11 cellular contexts compared by ENCODE assay signal in the genomic region with DNA sequence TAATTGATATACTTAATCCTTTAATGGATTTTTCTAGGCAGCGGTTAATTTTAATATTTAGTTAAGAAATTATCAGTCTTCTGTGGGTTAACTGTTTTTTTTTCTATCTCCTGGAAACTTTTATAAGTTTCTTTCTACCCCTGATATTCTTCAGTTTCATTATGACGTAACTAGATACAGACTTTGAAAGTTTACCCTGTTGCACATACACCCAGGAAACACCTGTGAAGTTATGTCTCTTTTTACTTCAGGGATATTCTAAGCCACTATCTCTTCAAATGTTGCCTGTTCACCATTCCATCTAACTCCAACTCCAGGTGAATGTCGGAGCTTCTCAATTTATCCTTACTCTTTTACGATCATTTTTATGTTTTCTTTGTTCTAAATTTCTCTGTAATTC.
DNase-seq lines count a peak whose midpoint lies in the region; ATAC-seq and TF ChIP-seq lines count a peak whose summit lies in the region.
"Had no signal": no experiment of that assay in that cellular context is flagged by ENCODE, and none has a peak within 500 bp of the region (broad histone marks: within the 10 kb centered on the region; RNA-seq: fewer than 3 reads in every experiment).

No MANE protein-coding gene starts in this region.

- TF ChIP-seq CTCF in GM13977 (IDR thresholded peaks at IDR 0.05; ENCODE audit: extremely low read depth, insufficient read depth, missing control alignments) (no peak), GM20000 (IDR thresholded peaks at IDR 0.05; ENCODE audit: extremely low read depth, missing control alignments) (no peak), CD14-positive monocyte (IDR thresholded peaks at IDR 0.05) (no peak), left lung (IDR thresholded peaks at IDR 0.05) (no peak)

- H3K4me3 Mint-ChIP-seq in CD14-positive monocyte = no peak overlapping the region
- H3K4me3 Mint-ChIP-seq: activated T-cell treated with anti-CD3 and anti-CD28 coated beads, Interleukin-2, amount 50 U/mL, for 4 hours; brain had no signal

- H3K27me3 ChIP-seq in left lung = no peaks in the 10 kb centered on the region

- no peaks in the 10 kb centered on the region for H3K4me1 ChIP-seq in left lung

- DNase-seq in GM13977 (ENCODE audit: low spot score) (peak; percentile 27), GM20000 (ENCODE audit: low spot score) (peak; percentile 21), activated gamma-delta T cell (lab: John Stamatoyannopoulos, UW) (no peak), CD14-positive monocyte (ENCODE audit: low spot score) (no peak), left lung (no peak), A172 (ENCODE audit: low spot score) (no peak)
- DNase-seq: activated T-cell treated with anti-CD3 and anti-CD28 coated beads, Interleukin-2, amount 50 U/mL, for 4 hours; midbrain had no signal

- H3K9me3 ChIP-seq in left lung = no peaks in the 10 kb centered on the region

- no peaks in the 10 kb centered on the region for H3K27me3 Mint-ChIP-seq in CD14-positive monocyte (ENCODE audit: low read depth in 3 of 3)

- H3K4me1 Mint-ChIP-seq in CD14-positive monocyte = no peaks in the 10 kb centered on the region

- peaks cover 0 to 6% (median 0%) of the 10 kb centered on the region in 7 donors for H3K9me3 Mint-ChIP-seq in CD14-positive monocyte
- H3K9me3 Mint-ChIP-seq: activated T-cell treated with anti-CD3 and anti-CD28 coated beads, Interleukin-2, amount 50 U/mL, for 4 hours had no signal

- no peak overlapping the region for H3K4me3 ChIP-seq in left lung

- no peaks in the 10 kb centered on the region for H3K36me3 ChIP-seq in left lung

- no peaks in the 10 kb centered on the region for H3K36me3 Mint-ChIP-seq in CD14-positive monocyte
- H3K36me3 Mint-ChIP-seq: brain had no signal

- intact Hi-C loops in CD14-positive monocyte (cut with micrococcal nuclease) = no loop called here
- intact Hi-C loops in left lung (cut with DNase I) = no loop called here

- ATAC-seq in HG02943 (IDR thresholded peaks at IDR 0.05; ENCODE audit: low read depth, unreplicated experiment) (peak; percentile 44), HG03571 (IDR thresholded peaks at IDR 0.05; ENCODE audit: unreplicated experiment) (peak; percentile 34), left lung (no peak)
- ATAC-seq: activated T-cell treated with anti-CD3 and anti-CD28 coated beads, Interleukin-2, amount 50 U/mL, for 4 hours had no signal

- H3K27ac Mint-ChIP-seq in CD14-positive monocyte = no peak overlapping the region
- H3K27ac Mint-ChIP-seq: brain had no signal

- in situ Hi-C loops in GM13977 (cut with MboI; ENCODE audit: low pct_unique_long_range_greater_than_20kb, low sequenced_read_pairs, unreplicated experiment) = no loop called here

- H3K27ac ChIP-seq in left lung = no peak overlapping the region

Comparison
In these comparisons a context has a peak if more than half of its experiments do, and no peak if none do; other contexts are left out.
1. DNase-seq: peak in GM13977 (single experiment) and GM20000 (single experiment); none in activated gamma-delta T cell (single experiment), CD14-positive monocyte (single experiment), left lung (0 of 2) and A172 (single experiment).